Comparison of ENCODE assay signal across 7 cellular contexts in genomic region chr2:8684421-8684884, GRCh38. TPM values are rescaled to one million over a fixed set of nuclear protein-coding genes. Genes with fewer than 3 reads are reported as not detected.
A peak's percentile ranks its signal among the peaks of the same experiment; 100 is the strongest.
DNase-seq lines count a peak whose midpoint lies in the region; ATAC-seq and TF ChIP-seq lines count a peak whose summit lies in the region.

No MANE protein-coding gene starts in this region.

- H3K4me1 ChIP-seq in gastroesophageal sphincter: peaks cover 0 to 41% (median 10%) of the 10 kb centered on the region in 3 donors

- no peak for ATAC-seq in gastroesophageal sphincter

- no peaks in the 10 kb centered on the region for H3K36me3 ChIP-seq in gastroesophageal sphincter

- DNase-seq in GF-D8 (lab: John Stamatoyannopoulos, UW) (peak; percentile 41), NCI-H128 (lab: John Stamatoyannopoulos, UW; ENCODE audit: unreplicated experiment) (peak; percentile 32), renal cortical epithelial cell (ENCODE audit: low read depth) (peak; percentile 59), middle frontal gyrus (ENCODE audit: extremely low spot score, low spot score) (no peak), DMS153 treated with DMSO at 0.1 percent for 48 hours (lab: John Stamatoyannopoulos, UW; ENCODE audit: unreplicated experiment) (no peak)
- DNase-seq in activated T-cell treated with anti-CD3 and anti-CD28 coated beads, Interleukin-2, amount 50 U/mL, for 48 hours: peak; percentile 73 to 75

- peak overlapping the region; percentile 40 to 99 (median 89) for H3K27ac ChIP-seq in gastroesophageal sphincter

- no peak for TF ChIP-seq EP300 in gastroesophageal sphincter (IDR thresholded peaks at IDR 0.05)

- no peaks in the 10 kb centered on the region for H3K27me3 ChIP-seq in gastroesophageal sphincter

- WGBS in gastroesophageal sphincter (ENCODE audit: low coverage in 1 of 2), 2 donors: 10 to 15% methylated on average over 4 to 5 of the region's 5 CpGs

- peak overlapping the region; percentile 83 to 89 for H3K4me3 ChIP-seq in gastroesophageal sphincter

- no peak for TF ChIP-seq CTCF in gastroesophageal sphincter (IDR thresholded peaks at IDR 0.05)

- TF ChIP-seq POLR2A in gastroesophageal sphincter (IDR thresholded peaks at IDR 0.05): peak in 1 of 2 donors; percentile 11

- no peaks in the 10 kb centered on the region for H3K9me3 ChIP-seq in gastroesophageal sphincter

RNA-seq across cellular contexts. Expression of gene ID2, which starts 2.6 kb away (rescaled TPM):
- 100 to 1,000 TPM; 142 to 384 (median 169) TPM for total RNA-seq in gastroesophageal sphincter
- 6.4 and 52.0 TPM in 2 replicates for total RNA-seq in renal cortical epithelial cell

Comparison
In these comparisons a context has a peak if more than half of its experiments do, and no peak if none do; other contexts are left out.
1. DNase-seq: peak in GF-D8 (single experiment), NCI-H128 (single experiment), activated T-cell treated with anti-CD3 and anti-CD28 coated beads, Interleukin-2, amount 50 U/mL, for 48 hours (2 of 2) and renal cortical epithelial cell (single experiment); none in middle frontal gyrus (single experiment) and DMS153 treated with DMSO at 0.1 percent for 48 hours (single experiment).